ENCODE assay signal across 17 cellular contexts in genomic region chr3:10395671-10396070, GRCh38.
DNase-seq lines count a peak whose midpoint lies in the region; ATAC-seq and TF ChIP-seq lines count a peak whose summit lies in the region.
"Had no signal": no experiment of that assay in that cellular context is flagged by ENCODE, and none has a peak within 500 bp of the region (broad histone marks: within the 10 kb centered on the region; RNA-seq: fewer than 3 reads in every experiment).

No MANE protein-coding gene starts in this region.

- DNase-seq in NK-92 treated with Interleukin-12 subunit alpha and Interleukin-12 subunit beta, amount 100 ng/mL, for 24 hours (lab: John Stamatoyannopoulos, UW), result peak; percentile 36
- DNase-seq in NK-92 (lab: John Stamatoyannopoulos, UW; ENCODE audit: unreplicated experiment), result no peak
- DNase-seq in CD8-positive, alpha-beta memory T cell, result peak; percentile 13 to 61 (median 36)
- peak in 30 of 34 experiments; percentile 10 to 63 (median 28) for DNase-seq in T-cell
- DNase-seq in effector memory CD8-positive, alpha-beta T cell, result peak; percentile 31 to 41 (median 37)
- DNase-seq in MG63, result no peak
- DNase-seq in erythroblast (lab: John Stamatoyannopoulos, UW), result no peak
- no peak for DNase-seq in stimulated activated CD8-positive, alpha-beta memory T cell treated with anti-CD3 and anti-CD28 coated beads, Interleukin-4, amount 100 ng/mL, for 48 hours
- DNase-seq: 8988T, HCEC 1CT, hypothalamus, left ventricle myocardium inferior, NCI-H1417, NCI-H510A, nephron progenitor cell, SJCRH30 had no signal

- no peak overlapping the region for H3K27ac ChIP-seq in CD8-positive, alpha-beta memory T cell (ENCODE audit: low read depth, low read length)
- H3K27ac ChIP-seq: left ventricle myocardium inferior, SJCRH30 had no signal

- H3K4me1 ChIP-seq in CD8-positive, alpha-beta memory T cell (ENCODE audit: insufficient read depth, low read length), result peaks cover 35% of the 10 kb centered on the region
- H3K4me1 ChIP-seq: left ventricle myocardium inferior, SJCRH30 had no signal

- no peaks in the 10 kb centered on the region for H3K9me3 ChIP-seq in CD8-positive, alpha-beta memory T cell (ENCODE audit: low read length)
- no peaks in the 10 kb centered on the region for H3K9me3 ChIP-seq in MG63
- H3K9me3 ChIP-seq: left ventricle myocardium inferior, SJCRH30 had no signal

- H3K36me3 Mint-ChIP-seq in CD8-positive, alpha-beta memory T cell, result no peaks in the 10 kb centered on the region
- H3K36me3 Mint-ChIP-seq in T-cell, result no peaks in the 10 kb centered on the region
- peaks cover 3% of the 10 kb centered on the region for H3K36me3 Mint-ChIP-seq in effector memory CD8-positive, alpha-beta T cell (ENCODE audit: insufficient read depth)
- H3K36me3 Mint-ChIP-seq: WTC11 had no signal

- H3K4me3 ChIP-seq in CD8-positive, alpha-beta memory T cell (ENCODE audit: low read length), result peak overlapping the region; percentile 23
- no peak overlapping the region for H3K4me3 ChIP-seq in MG63
- H3K4me3 ChIP-seq: left ventricle myocardium inferior, SJCRH30 had no signal

- H3K4me1 Mint-ChIP-seq in CD8-positive, alpha-beta memory T cell, result peaks cover 32 to 47% (median 45%) of the 10 kb centered on the region in 3 donors
- peaks cover 46 to 69% (median 56%) of the 10 kb centered on the region in 3 donors for H3K4me1 Mint-ChIP-seq in T-cell
- peaks cover 36 to 58% of the 10 kb centered on the region in 2 donors for H3K4me1 Mint-ChIP-seq in effector memory CD8-positive, alpha-beta T cell (ENCODE audit: low read depth in 2 of 2)

- CTCF ChIA-PET in CD8-positive, alpha-beta memory T cell (lab: Charles Lee), result no interaction called here
- CTCF ChIA-PET in T-cell (lab: Charles Lee), result no interaction called here

- peak overlapping the region; percentile 6 to 79 (median 54) for H3K4me3 Mint-ChIP-seq in CD8-positive, alpha-beta memory T cell
- peak overlapping the region; percentile 41 to 58 (median 50) for H3K4me3 Mint-ChIP-seq in T-cell
- peak overlapping the region; percentile 50 to 72 for H3K4me3 Mint-ChIP-seq in effector memory CD8-positive, alpha-beta T cell
- H3K4me3 Mint-ChIP-seq: nephron progenitor cell had no signal

- H3K9me3 Mint-ChIP-seq in CD8-positive, alpha-beta memory T cell, result no peaks in the 10 kb centered on the region
- no peaks in the 10 kb centered on the region for H3K9me3 Mint-ChIP-seq in T-cell
- H3K9me3 Mint-ChIP-seq in effector memory CD8-positive, alpha-beta T cell, result no peaks in the 10 kb centered on the region
- H3K9me3 Mint-ChIP-seq: nephron progenitor cell, WTC11 had no signal

- H3K27me3 ChIP-seq in CD8-positive, alpha-beta memory T cell (ENCODE audit: insufficient read depth, low read length, poor library complexity, severe bottlenecking), result no peaks in the 10 kb centered on the region
- no peaks in the 10 kb centered on the region for H3K27me3 ChIP-seq in MG63

- H3K36me3 ChIP-seq in CD8-positive, alpha-beta memory T cell (ENCODE audit: insufficient read depth, low read length), result no peaks in the 10 kb centered on the region
- H3K36me3 ChIP-seq in MG63, result no peaks in the 10 kb centered on the region
- H3K36me3 ChIP-seq: left ventricle myocardium inferior, SJCRH30 had no signal

- H3K27ac Mint-ChIP-seq in CD8-positive, alpha-beta memory T cell, result peak overlapping the region in 7 of 8 donors; percentile 14 to 78 (median 68)
- peak overlapping the region; percentile 81 to 83 for H3K27ac Mint-ChIP-seq in T-cell
- H3K27ac Mint-ChIP-seq in effector memory CD8-positive, alpha-beta T cell, result peak overlapping the region; percentile 13 to 79
- H3K27ac Mint-ChIP-seq: nephron progenitor cell had no signal

- ATAC-seq in T-cell (replicated peaks in 1 of 4), result peak; percentile 84 to 96 (median 93)
- peak; percentile 93 for ATAC-seq in effector memory CD8-positive, alpha-beta T cell (replicated peaks)

- no peaks in the 10 kb centered on the region for H3K27me3 Mint-ChIP-seq in CD8-positive, alpha-beta memory T cell
- peaks cover 0 to 6% of the 10 kb centered on the region in 2 donors for H3K27me3 Mint-ChIP-seq in T-cell
- H3K27me3 Mint-ChIP-seq in effector memory CD8-positive, alpha-beta T cell, result no peaks in the 10 kb centered on the region

- POLR2A ChIA-PET in CD8-positive, alpha-beta memory T cell (lab: Charles Lee), result no interaction called here
- POLR2A ChIA-PET in T-cell (lab: Charles Lee), result no interaction called here

- no peak for TF ChIP-seq POLR2A in erythroblast (IDR thresholded peaks at IDR 0.05; ENCODE audit: low read length)

Comparison
In these comparisons a context has a peak if more than half of its experiments do, and no peak if none do; other contexts are left out.
1. DNase-seq: peak in NK-92 treated with Interleukin-12 subunit alpha and Interleukin-12 subunit beta, amount 100 ng/mL, for 24 hours (single experiment), CD8-positive, alpha-beta memory T cell (5 of 5), T-cell (30 of 34) and effector memory CD8-positive, alpha-beta T cell (3 of 3); none in NK-92 (single experiment), MG63 (single experiment), erythroblast (0 of 2) and stimulated activated CD8-positive, alpha-beta memory T cell treated with anti-CD3 and anti-CD28 coated beads, Interleukin-4, amount 100 ng/mL, for 48 hours (single experiment).
2. Peak in every context shown above with its lines, with median percentiles within 50 percentile points of each other: H3K27ac Mint-ChIP-seq and H3K4me3 Mint-ChIP-seq.